ENCODE assay signal across 1 cellular context in the genomic region with DNA sequence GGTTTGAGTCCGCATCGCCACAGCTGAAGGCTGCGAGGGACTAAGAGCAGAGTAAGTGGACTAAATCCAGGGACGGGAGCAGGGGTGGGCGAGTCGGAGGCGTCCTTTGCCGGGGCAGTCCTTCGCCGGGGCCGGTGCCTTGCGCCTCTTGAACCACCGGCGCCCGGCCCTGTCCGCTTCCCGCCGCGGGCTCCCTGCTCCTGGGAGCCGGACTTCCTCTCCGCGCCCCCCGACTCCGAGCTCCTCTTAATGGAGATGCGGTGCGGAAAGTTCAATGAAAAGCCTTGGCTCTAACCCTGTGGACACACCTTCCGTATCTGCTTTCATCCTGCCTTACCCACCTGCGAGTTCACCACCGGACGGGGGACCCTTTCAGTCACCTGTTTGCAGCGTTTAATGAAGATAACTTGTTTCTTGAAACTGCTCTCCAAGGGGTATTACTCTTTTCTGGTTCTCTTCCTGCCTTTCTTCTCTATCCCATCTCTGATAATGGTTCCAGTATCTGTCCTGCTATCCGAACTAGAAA.
TF ChIP-seq lines count a peak whose summit lies in the region.

No MANE protein-coding gene starts in this region.

TF ChIP-seq in K562, 482 proteins besides CTCF, POLR2A, EP300 and RAD21 (continued from another document):
- 0 out of 2 replicates have a peak, but pooled peaks have one; percentile 5 for TF ChIP-seq DIDO1 (tag; IDR thresholded peaks at IDR 0.05; ENCODE audit: low read depth)
- TF ChIP-seq ZBTB7A (IDR thresholded peaks at IDR 0.05; ENCODE audit: borderline replicate concordance, control insufficient read depth, low read depth, low read length) = peak; percentile 45; the same call in 1 of the 2 replicates
- TF ChIP-seq, protein P1, sequence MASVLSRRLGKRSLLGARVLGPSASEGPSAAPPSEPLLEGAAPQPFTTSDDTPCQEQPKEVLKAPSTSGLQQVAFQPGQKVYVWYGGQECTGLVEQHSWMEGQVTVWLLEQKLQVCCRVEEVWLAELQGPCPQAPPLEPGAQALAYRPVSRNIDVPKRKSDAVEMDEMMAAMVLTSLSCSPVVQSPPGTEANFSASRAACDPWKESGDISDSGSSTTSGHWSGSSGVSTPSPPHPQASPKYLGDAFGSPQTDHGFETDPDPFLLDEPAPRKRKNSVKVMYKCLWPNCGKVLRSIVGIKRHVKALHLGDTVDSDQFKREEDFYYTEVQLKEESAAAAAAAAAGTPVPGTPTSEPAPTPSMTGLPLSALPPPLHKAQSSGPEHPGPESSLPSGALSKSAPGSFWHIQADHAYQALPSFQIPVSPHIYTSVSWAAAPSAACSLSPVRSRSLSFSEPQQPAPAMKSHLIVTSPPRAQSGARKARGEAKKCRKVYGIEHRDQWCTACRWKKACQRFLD (CRISPR knock-in tag; IDR thresholded peaks at IDR 0.05) = no peak
- TF ChIP-seq, protein P2, sequence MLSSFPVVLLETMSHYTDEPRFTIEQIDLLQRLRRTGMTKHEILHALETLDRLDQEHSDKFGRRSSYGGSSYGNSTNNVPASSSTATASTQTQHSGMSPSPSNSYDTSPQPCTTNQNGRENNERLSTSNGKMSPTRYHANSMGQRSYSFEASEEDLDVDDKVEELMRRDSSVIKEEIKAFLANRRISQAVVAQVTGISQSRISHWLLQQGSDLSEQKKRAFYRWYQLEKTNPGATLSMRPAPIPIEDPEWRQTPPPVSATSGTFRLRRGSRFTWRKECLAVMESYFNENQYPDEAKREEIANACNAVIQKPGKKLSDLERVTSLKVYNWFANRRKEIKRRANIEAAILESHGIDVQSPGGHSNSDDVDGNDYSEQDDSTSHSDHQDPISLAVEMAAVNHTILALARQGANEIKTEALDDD (IDR thresholded peaks at IDR 0.05) = peak; percentile 15; the same call in 1 of the 2 replicates
- TF ChIP-seq HDAC6 (IDR thresholded peaks at IDR 0.05; ENCODE audit: low read depth, low read length) = no peak
- TF ChIP-seq SPI1 (IDR thresholded peaks at IDR 0.05; ENCODE audit: borderline replicate concordance, low read depth, low read length) = peak; percentile 56; the same call in 1 of the 2 replicates
- TF ChIP-seq ETV6 (IDR thresholded peaks at IDR 0.05; ENCODE audit: borderline replicate concordance in 1 of 2, low read depth in 2 of 2, low read length in 1 of 2) = no peak
- no peak for TF ChIP-seq ETV6 (CRISPR knock-in tag; IDR thresholded peaks at IDR 0.05; ENCODE audit: borderline replicate concordance)
- TF ChIP-seq POLR2G (IDR thresholded peaks at IDR 0.05; ENCODE audit: low read depth, low read length) = peak; percentile 60; the same call in 1 of the 2 replicates
- TF ChIP-seq CHD1 (IDR thresholded peaks at IDR 0.05; ENCODE audit: low read length) = peak; percentile 66
- TF ChIP-seq, protein P3, sequence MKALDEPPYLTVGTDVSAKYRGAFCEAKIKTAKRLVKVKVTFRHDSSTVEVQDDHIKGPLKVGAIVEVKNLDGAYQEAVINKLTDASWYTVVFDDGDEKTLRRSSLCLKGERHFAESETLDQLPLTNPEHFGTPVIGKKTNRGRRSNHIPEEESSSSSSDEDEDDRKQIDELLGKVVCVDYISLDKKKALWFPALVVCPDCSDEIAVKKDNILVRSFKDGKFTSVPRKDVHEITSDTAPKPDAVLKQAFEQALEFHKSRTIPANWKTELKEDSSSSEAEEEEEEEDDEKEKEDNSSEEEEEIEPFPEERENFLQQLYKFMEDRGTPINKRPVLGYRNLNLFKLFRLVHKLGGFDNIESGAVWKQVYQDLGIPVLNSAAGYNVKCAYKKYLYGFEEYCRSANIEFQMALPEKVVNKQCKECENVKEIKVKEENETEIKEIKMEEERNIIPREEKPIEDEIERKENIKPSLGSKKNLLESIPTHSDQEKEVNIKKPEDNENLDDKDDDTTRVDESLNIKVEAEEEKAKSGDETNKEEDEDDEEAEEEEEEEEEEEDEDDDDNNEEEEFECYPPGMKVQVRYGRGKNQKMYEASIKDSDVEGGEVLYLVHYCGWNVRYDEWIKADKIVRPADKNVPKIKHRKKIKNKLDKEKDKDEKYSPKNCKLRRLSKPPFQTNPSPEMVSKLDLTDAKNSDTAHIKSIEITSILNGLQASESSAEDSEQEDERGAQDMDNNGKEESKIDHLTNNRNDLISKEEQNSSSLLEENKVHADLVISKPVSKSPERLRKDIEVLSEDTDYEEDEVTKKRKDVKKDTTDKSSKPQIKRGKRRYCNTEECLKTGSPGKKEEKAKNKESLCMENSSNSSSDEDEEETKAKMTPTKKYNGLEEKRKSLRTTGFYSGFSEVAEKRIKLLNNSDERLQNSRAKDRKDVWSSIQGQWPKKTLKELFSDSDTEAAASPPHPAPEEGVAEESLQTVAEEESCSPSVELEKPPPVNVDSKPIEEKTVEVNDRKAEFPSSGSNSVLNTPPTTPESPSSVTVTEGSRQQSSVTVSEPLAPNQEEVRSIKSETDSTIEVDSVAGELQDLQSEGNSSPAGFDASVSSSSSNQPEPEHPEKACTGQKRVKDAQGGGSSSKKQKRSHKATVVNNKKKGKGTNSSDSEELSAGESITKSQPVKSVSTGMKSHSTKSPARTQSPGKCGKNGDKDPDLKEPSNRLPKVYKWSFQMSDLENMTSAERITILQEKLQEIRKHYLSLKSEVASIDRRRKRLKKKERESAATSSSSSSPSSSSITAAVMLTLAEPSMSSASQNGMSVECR (CRISPR knock-in tag; IDR thresholded peaks at IDR 0.05) = peak; percentile 76
- peak; percentile 88 for TF ChIP-seq RBBP5 (IDR thresholded peaks at IDR 0.05; ENCODE audit: borderline replicate concordance, insufficient read depth, low read length, poor library complexity, severe bottlenecking)
- 0 out of 2 replicates have a peak, but pooled peaks have one; percentile 5 for TF ChIP-seq TCF7 (IDR thresholded peaks at IDR 0.05; ENCODE audit: borderline replicate concordance)
- no peak for TF ChIP-seq TRIM24 (IDR thresholded peaks at IDR 0.05)
- TF ChIP-seq, protein P4, sequence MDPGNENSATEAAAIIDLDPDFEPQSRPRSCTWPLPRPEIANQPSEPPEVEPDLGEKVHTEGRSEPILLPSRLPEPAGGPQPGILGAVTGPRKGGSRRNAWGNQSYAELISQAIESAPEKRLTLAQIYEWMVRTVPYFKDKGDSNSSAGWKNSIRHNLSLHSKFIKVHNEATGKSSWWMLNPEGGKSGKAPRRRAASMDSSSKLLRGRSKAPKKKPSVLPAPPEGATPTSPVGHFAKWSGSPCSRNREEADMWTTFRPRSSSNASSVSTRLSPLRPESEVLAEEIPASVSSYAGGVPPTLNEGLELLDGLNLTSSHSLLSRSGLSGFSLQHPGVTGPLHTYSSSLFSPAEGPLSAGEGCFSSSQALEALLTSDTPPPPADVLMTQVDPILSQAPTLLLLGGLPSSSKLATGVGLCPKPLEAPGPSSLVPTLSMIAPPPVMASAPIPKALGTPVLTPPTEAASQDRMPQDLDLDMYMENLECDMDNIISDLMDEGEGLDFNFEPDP (CRISPR knock-in tag; IDR thresholded peaks at IDR 0.05) = peak; percentile 43; the same call in 1 of the 2 replicates
- TF ChIP-seq, protein P5, sequence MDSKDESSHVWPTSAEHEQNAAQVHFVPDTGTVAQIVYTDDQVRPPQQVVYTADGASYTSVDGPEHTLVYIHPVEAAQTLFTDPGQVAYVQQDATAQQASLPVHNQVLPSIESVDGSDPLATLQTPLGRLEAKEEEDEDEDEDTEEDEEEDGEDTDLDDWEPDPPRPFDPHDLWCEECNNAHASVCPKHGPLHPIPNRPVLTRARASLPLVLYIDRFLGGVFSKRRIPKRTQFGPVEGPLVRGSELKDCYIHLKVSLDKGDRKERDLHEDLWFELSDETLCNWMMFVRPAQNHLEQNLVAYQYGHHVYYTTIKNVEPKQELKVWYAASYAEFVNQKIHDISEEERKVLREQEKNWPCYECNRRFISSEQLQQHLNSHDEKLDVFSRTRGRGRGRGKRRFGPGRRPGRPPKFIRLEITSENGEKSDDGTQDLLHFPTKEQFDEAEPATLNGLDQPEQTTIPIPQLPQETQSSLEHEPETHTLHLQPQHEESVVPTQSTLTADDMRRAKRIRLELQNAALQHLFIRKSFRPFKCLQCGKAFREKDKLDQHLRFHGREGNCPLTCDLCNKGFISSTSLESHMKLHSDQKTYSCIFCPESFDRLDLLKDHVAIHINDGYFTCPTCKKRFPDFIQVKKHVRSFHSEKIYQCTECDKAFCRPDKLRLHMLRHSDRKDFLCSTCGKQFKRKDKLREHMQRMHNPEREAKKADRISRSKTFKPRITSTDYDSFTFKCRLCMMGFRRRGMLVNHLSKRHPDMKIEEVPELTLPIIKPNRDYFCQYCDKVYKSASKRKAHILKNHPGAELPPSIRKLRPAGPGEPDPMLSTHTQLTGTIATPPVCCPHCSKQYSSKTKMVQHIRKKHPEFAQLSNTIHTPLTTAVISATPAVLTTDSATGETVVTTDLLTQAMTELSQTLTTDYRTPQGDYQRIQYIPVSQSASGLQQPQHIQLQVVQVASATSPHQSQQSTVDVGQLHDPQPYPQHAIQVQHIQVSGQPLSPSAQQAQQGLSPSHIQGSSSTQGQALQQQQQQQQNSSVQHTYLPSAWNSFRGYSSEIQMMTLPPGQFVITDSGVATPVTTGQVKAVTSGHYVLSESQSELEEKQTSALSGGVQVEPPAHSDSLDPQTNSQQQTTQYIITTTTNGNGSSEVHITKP (IDR thresholded peaks at IDR 0.05; ENCODE audit: partially characterized antibody) = no peak
- TF ChIP-seq, protein P6, sequence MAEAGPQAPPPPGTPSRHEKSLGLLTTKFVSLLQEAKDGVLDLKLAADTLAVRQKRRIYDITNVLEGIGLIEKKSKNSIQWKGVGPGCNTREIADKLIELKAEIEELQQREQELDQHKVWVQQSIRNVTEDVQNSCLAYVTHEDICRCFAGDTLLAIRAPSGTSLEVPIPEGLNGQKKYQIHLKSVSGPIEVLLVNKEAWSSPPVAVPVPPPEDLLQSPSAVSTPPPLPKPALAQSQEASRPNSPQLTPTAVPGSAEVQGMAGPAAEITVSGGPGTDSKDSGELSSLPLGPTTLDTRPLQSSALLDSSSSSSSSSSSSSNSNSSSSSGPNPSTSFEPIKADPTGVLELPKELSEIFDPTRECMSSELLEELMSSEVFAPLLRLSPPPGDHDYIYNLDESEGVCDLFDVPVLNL (CRISPR knock-in tag; IDR thresholded peaks at IDR 0.05; ENCODE audit: low read depth) = no peak
- TF ChIP-seq, protein P7, sequence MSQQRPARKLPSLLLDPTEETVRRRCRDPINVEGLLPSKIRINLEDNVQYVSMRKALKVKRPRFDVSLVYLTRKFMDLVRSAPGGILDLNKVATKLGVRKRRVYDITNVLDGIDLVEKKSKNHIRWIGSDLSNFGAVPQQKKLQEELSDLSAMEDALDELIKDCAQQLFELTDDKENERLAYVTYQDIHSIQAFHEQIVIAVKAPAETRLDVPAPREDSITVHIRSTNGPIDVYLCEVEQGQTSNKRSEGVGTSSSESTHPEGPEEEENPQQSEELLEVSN (IDR thresholded peaks at IDR 0.05; ENCODE audit: borderline replicate concordance in 1 of 2, extremely low read depth in 1 of 2, insufficient read depth in 1 of 2, insufficient read length in 1 of 2, low read depth in 1 of 2, low read length in 1 of 2, poor library complexity in 1 of 2, severe bottlenecking in 1 of 2) = no peak
